Comparison of ENCODE assay signal across 21 cellular contexts in the genomic region with DNA sequence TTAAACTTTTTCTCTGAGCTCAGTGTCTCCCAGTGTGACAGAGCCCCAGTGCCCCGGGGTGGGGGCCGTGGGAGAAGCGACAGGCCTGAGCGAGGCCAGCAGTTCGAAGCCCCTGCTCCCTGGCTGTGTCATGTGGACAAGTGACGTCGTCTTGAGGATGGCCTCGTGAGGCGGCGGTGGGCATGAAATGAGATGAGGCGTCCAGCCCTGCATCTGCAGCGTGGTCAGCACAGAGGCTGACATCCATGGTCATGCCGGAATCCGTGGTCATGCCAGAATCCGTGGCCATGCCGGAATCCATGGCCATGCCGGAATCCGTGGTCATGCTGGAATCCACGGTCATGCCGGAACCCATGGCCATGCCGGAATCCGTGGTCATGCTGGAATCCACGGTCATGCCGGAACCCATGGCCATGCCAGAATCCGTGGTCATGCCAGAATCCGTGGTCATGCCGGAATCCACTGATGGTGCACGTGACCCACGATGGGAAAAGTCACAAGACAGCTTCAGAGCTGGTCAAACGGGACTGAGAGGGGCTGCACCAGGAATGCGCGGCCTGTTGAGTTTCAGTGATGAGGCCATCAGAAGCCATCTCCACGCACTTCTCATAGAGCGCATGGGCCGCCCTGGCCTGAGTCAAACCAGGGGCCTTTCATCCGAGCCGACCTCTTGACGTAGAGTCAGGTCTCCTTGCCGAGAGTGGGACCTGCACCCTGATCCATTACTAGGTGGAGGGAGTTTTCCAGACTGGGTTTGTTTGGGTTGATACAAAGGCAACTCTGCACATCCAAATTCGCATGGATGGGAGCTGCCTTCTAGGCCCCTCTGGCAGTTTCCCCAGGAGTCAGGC.
A peak's percentile ranks its signal among the peaks of the same experiment; 100 is the strongest.
DNase-seq lines count a peak whose midpoint lies in the region; ATAC-seq and TF ChIP-seq lines count a peak whose summit lies in the region.
"Had no signal": no experiment of that assay in that cellular context is flagged by ENCODE, and none has a peak within 500 bp of the region (broad histone marks: within the 10 kb centered on the region; RNA-seq: fewer than 3 reads in every experiment).

No MANE protein-coding gene starts in this region.

- H3K9me3 Mint-ChIP-seq in H9, result no peaks in the 10 kb centered on the region; a peak in 1 of 5 replicates

- TF ChIP-seq CTCF in H9 (conservative IDR thresholded peaks at IDR 0.05) (no peak), upper lobe of right lung (IDR thresholded peaks at IDR 0.05) (no peak)

- no peak overlapping the region for H4K91ac ChIP-seq in H9 (ENCODE audit: insufficient read length, low read depth, low read length)

- WGBS in H9 (ENCODE audit: extremely low coverage, insufficient read length, low lambda C conversion rate), result no CpG with 5 or more reads among the region's 40 CpGs

- no peaks in the 10 kb centered on the region for H4K20me1 ChIP-seq in H9 (ENCODE audit: control insufficient read depth, insufficient read depth, insufficient read length)

- no peak overlapping the region for H2BK12ac ChIP-seq in H9 (ENCODE audit: insufficient read length, low read depth, low read length)

- no peak overlapping the region for H2AK5ac ChIP-seq in H9 (ENCODE audit: insufficient read length, low read length)

- H3K4me1 ChIP-seq in H9 (ENCODE audit: insufficient read depth, low read length), result no peaks in the 10 kb centered on the region
- H3K4me1 ChIP-seq in upper lobe of right lung, result no peaks in the 10 kb centered on the region
- H3K4me1 ChIP-seq: BE2C had no signal

- H3K9me3 ChIP-seq in H9 (ENCODE audit: control insufficient read depth, low read depth, low read length), result no peaks in the 10 kb centered on the region
- no peaks in the 10 kb centered on the region for H3K9me3 ChIP-seq in upper lobe of right lung

- H2BK20ac ChIP-seq in H9 (ENCODE audit: low read depth, low read length, poor library complexity, severe bottlenecking), result no peak overlapping the region

- H3K4me2 ChIP-seq in H9 (ENCODE audit: insufficient read depth, insufficient read length, low read length), result no peak overlapping the region

- peak; percentile 55 for DNase-seq in activated effector memory CD4-positive, alpha-beta T cell treated with anti-CD3 and anti-CD28 coated beads, Interleukin-2, amount 50 U/mL, for 16 hours
- DNase-seq in activated effector memory CD4-positive, alpha-beta T cell treated with Interleukin-2 at 50 U/mL for 16 hours, result no peak
- DNase-seq in H9, result peak; percentile 14
- DNase-seq in mesenteric fat pad (ENCODE audit: low spot score), result peak; percentile 82
- DNase-seq in upper lobe of right lung, result peak; percentile 47
- DNase-seq in activated naive CD4-positive, alpha-beta T cell treated with Interleukin-2 at 50 U/mL for 16 hours, result no peak
- no peak for DNase-seq in SHP77 treated with DMSO at 0.1 percent for 48 hours (lab: John Stamatoyannopoulos, UW)
- DNase-seq: BE2C; CD4-positive, CD25-positive, alpha-beta regulatory T cell; COR-L47; GDM1; GOT3; KG1; MV-4-11; NCI-H1694 treated with DMSO at 0.1 percent for 48 hours; NCI-H510A; NCI-H748 treated with DMSO at 0.1 percent for 48 hours; Right ventricle myocardium superior had no signal

- no peak overlapping the region for H4K8ac ChIP-seq in H9 (replicated peaks; ENCODE audit: insufficient read length, low read depth, low read length)

- intact Hi-C loops in upper lobe of right lung (cut with DNase I), result no loop called here

- no peaks in the 10 kb centered on the region for H3K79me2 ChIP-seq in H9 (ENCODE audit: insufficient read depth, low read length)

- peaks cover 0 to 2% (median 0%) of the 10 kb centered on the region in 3 experiments; a peak in 2 of 7 replicates for H3K36me3 Mint-ChIP-seq in H9 (ENCODE audit: insufficient read depth in 1 of 3, low read depth in 3 of 3)
- H3K36me3 Mint-ChIP-seq: CD4-positive, CD25-positive, alpha-beta regulatory T cell had no signal

- H3K79me1 ChIP-seq in H9 (ENCODE audit: insufficient read depth, low read depth, low read length, poor library complexity, severe bottlenecking), result no peaks in the 10 kb centered on the region

- no peak overlapping the region for H3K18ac ChIP-seq in H9 (ENCODE audit: insufficient read length, low read depth, low read length)

- no peak overlapping the region for H3K23ac ChIP-seq in H9 (ENCODE audit: insufficient read length, low read depth, low read length)

- peaks cover 0 to 3% of the 10 kb centered on the region in 2 experiments; a peak in 1 of 4 replicates for H3K4me1 Mint-ChIP-seq in H9
- H3K4me1 Mint-ChIP-seq: CD4-positive, CD25-positive, alpha-beta regulatory T cell had no signal

- H3K23me2 ChIP-seq in H9 (ENCODE audit: insufficient read length, low read depth, low read length, poor library complexity, severe bottlenecking), result no peaks in the 10 kb centered on the region

- no peak overlapping the region for H2AFZ ChIP-seq in H9 (ENCODE audit: low read length)

- H3K56ac ChIP-seq in H9 (ENCODE audit: insufficient read length, low read depth, low read length), result no peak overlapping the region

- H2BK120ac ChIP-seq in H9 (ENCODE audit: low read depth, low read length, poor library complexity, severe bottlenecking), result no peak overlapping the region

- H3K27ac ChIP-seq in H9 (ENCODE audit: insufficient read length, low read depth, low read length) (no peak overlapping the region), upper lobe of right lung (no peak overlapping the region)

- no peak overlapping the region for H3K9ac ChIP-seq in H9 (ENCODE audit: extremely low read depth, insufficient read length, low read length)

- H3K4me3 ChIP-seq in upper lobe of right lung, result no peak overlapping the region
- H3K4me3 ChIP-seq: GM12878 had no signal

- no peaks in the 10 kb centered on the region for H3K27me3 Mint-ChIP-seq in H9 (ENCODE audit: low read depth)
- H3K27me3 Mint-ChIP-seq: CD4-positive, CD25-positive, alpha-beta regulatory T cell had no signal

- no peak overlapping the region for H3K4me3 Mint-ChIP-seq in H9
- H3K4me3 Mint-ChIP-seq: CD4-positive, CD25-positive, alpha-beta regulatory T cell had no signal

- H3K4ac ChIP-seq in H9 (ENCODE audit: low read depth, low read length), result no peak overlapping the region

- H3K27ac Mint-ChIP-seq in H9, result no peak overlapping the region
- H3K27ac Mint-ChIP-seq: CD4-positive, CD25-positive, alpha-beta regulatory T cell had no signal

- ATAC-seq in upper lobe of right lung (no peak), HG03469 (IDR thresholded peaks at IDR 0.05; ENCODE audit: unreplicated experiment) (no peak)
- ATAC-seq: GM12878, HepG2 had no signal

- H3K14ac ChIP-seq in H9 (ENCODE audit: insufficient read depth, low read length), result no peak overlapping the region

- no peaks in the 10 kb centered on the region for H3K36me3 ChIP-seq in upper lobe of right lung
- H3K36me3 ChIP-seq: BE2C had no signal

- no peak overlapping the region for H2BK15ac ChIP-seq in H9 (ENCODE audit: low read depth, low read length)

- H3T11ph ChIP-seq in H9 (ENCODE audit: low read length), result no peak overlapping the region

- no peak overlapping the region for H2BK5ac ChIP-seq in H9 (ENCODE audit: insufficient read length, low read length)

- no peak overlapping the region for H4K5ac ChIP-seq in H9 (ENCODE audit: insufficient read length, low read depth, low read length)

- no peaks in the 10 kb centered on the region for H3K27me3 ChIP-seq in H9 (ENCODE audit: insufficient read depth, low read length)
- no peaks in the 10 kb centered on the region for H3K27me3 ChIP-seq in upper lobe of right lung
- H3K27me3 ChIP-seq: BE2C had no signal

Comparison
In these comparisons a context has a peak if more than half of its experiments do, and no peak if none do; other contexts are left out.
1. DNase-seq: peak in activated effector memory CD4-positive, alpha-beta T cell treated with anti-CD3 and anti-CD28 coated beads, Interleukin-2, amount 50 U/mL, for 16 hours (single experiment), H9 (single experiment), mesenteric fat pad (single experiment) and upper lobe of right lung (single experiment); none in activated effector memory CD4-positive, alpha-beta T cell treated with Interleukin-2 at 50 U/mL for 16 hours (single experiment), activated naive CD4-positive, alpha-beta T cell treated with Interleukin-2 at 50 U/mL for 16 hours (single experiment) and SHP77 treated with DMSO at 0.1 percent for 48 hours (single experiment).